Comparison of ENCODE assay signal across 12 cellular contexts in genomic region chr20:35243317-35243716, GRCh38. TPM values are rescaled to one million over a fixed set of nuclear protein-coding genes. Genes with fewer than 3 reads are reported as not detected.
"Had no signal": no experiment of that assay in that cellular context is flagged by ENCODE, and none has a peak within 500 bp of the region (broad histone marks: within the 10 kb centered on the region; RNA-seq: fewer than 3 reads in every experiment).

No MANE protein-coding gene starts in this region.

- H3K4me3 ChIP-seq: GM23248, GM23338, HAP-1 had no signal

- H3K4me3 Mint-ChIP-seq: GM23338, H9, HFFc6 had no signal

- ATAC-seq: GM23338, HCT116 had no signal

- H3K9ac ChIP-seq: GM23248 had no signal

- H3K9me3 ChIP-seq: HAP-1 had no signal

- DNase-seq: GM23248, GOT3, H7, H9, HCEC 1CT, HFFc6 had no signal

- H3K4me2 ChIP-seq: GM23338 had no signal

- H3K27ac Mint-ChIP-seq: GM23338, H9, HFFc6 had no signal

- H3K36me3 ChIP-seq: HAP-1 had no signal

- H2AFZ ChIP-seq: GM23248, GM23338 had no signal

- H3K27ac ChIP-seq: GM23248 had no signal

- FAIRE-seq: H1, H54 had no signal

RNA-seq across cellular contexts. Expression of gene FAM83C, which starts 48.9 kb away (rescaled TPM):
- total RNA-seq: GM23248, H1, H4, H7, H9, HFFc6 had no signal
- polyA plus RNA-seq: GM23248, GM23338, H1 had no signal
